12 cellular contexts compared by ENCODE assay signal in the genomic region with DNA sequence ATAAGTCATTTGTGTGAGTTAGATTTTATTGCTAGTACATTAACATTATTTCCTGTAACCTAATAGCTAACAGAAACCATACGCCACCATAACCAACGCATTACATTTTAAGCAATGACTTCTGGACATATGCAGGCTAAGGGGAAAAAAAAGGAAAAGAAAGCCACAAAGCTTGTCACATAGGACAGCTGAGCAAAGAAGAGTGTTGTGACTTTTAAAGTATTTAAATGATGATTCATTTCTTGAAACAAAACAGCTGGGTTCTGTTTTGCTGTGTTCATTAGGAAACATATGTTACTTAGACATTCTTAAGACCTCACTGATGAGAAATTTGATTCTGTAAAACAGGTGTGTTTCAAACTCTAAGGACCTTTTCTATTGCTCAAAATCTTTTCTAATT.
DNase-seq lines count a peak whose midpoint lies in the region; ATAC-seq and TF ChIP-seq lines count a peak whose summit lies in the region.
"Had no signal": no experiment of that assay in that cellular context is flagged by ENCODE, and none has a peak within 500 bp of the region (broad histone marks: within the 10 kb centered on the region; RNA-seq: fewer than 3 reads in every experiment).

No MANE protein-coding gene starts in this region.

- H3K27ac ChIP-seq in SK-N-MC: peak overlapping the region; percentile 78
- H3K27ac ChIP-seq in PC-9: no peak overlapping the region
- H3K27ac ChIP-seq: BLaER1 treated with 17β-estradiol and CSF1 and Interleukin-3, amounts not matched to agents 10 nM and 100 nM; right atrium auricular region had no signal

- intact Hi-C loops in PC-9 (cut with micrococcal nuclease; ENCODE audit: unreplicated experiment): no loop called here

- no peaks in the 10 kb centered on the region for H3F3A ChIP-seq in PC-9 (ENCODE audit: insufficient read depth, low read depth)

- BruUV-seq in PC-9 (replicated peaks; lab: Mats Ljungman, UMichigan): no TSS peak

- no peaks in the 10 kb centered on the region for H3K4me1 ChIP-seq in PC-9 (replicated peaks; ENCODE audit: insufficient read depth)
- H3K4me1 ChIP-seq: BLaER1 treated with 17β-estradiol and CSF1 and Interleukin-3, amounts not matched to agents 10 nM and 100 nM; right atrium auricular region had no signal

- H3K36me3 ChIP-seq in SK-N-MC (ENCODE audit: insufficient read depth, low read length) (0 out of 2 replicates have a peak, but pooled peaks cover 3% of the 10 kb centered on the region), PC-9 (ENCODE audit: low read depth) (no peaks in the 10 kb centered on the region)
- H3K36me3 ChIP-seq: BLaER1 treated with 17β-estradiol and CSF1 and Interleukin-3, amounts not matched to agents 10 nM and 100 nM; right atrium auricular region had no signal

- POLR2A ChIA-PET in PC-9 (lab: Charles Lee; ENCODE audit: unreplicated experiment): no interaction called here

- CTCF ChIA-PET in PC-9 (lab: Charles Lee): no interaction called here

- H3K9me2 ChIP-seq in PC-9 (ENCODE audit: insufficient read depth): no peaks in the 10 kb centered on the region

- no peak for TF ChIP-seq POLR2A in GM18505 (IDR thresholded peaks at IDR 0.05; ENCODE audit: borderline replicate concordance, extremely low read depth, insufficient read depth, insufficient read length)

- H3K9ac ChIP-seq in SK-N-MC (ENCODE audit: insufficient read length): peak overlapping the region; percentile 7
- H3K9ac ChIP-seq: BLaER1 treated with 17β-estradiol and CSF1 and Interleukin-3, amounts not matched to agents 10 nM and 100 nM had no signal

- H3K27me3 ChIP-seq in PC-9 (ENCODE audit: insufficient read depth, low read depth): no peaks in the 10 kb centered on the region
- H3K27me3 ChIP-seq: BLaER1 treated with 17β-estradiol and CSF1 and Interleukin-3, amounts not matched to agents 10 nM and 100 nM; right atrium auricular region had no signal

- H4K20me1 ChIP-seq in PC-9 (ENCODE audit: insufficient read depth): no peaks in the 10 kb centered on the region
- H4K20me1 ChIP-seq: BLaER1 treated with 17β-estradiol and CSF1 and Interleukin-3, amounts not matched to agents 10 nM and 100 nM had no signal

- peak; percentile 93 for ATAC-seq in GM18505 (IDR thresholded peaks at IDR 0.05; ENCODE audit: unreplicated experiment)
- ATAC-seq in GM21381 (IDR thresholded peaks at IDR 0.05; ENCODE audit: unreplicated experiment): peak; percentile 92
- ATAC-seq in HG03060 (IDR thresholded peaks at IDR 0.05; ENCODE audit: low read depth, unreplicated experiment): peak; percentile 96
- ATAC-seq: T-cell had no signal

- no peak for TF ChIP-seq CTCF in PC-9 (conservative IDR thresholded peaks at IDR 0.05)

- no peak overlapping the region for H2AFZ ChIP-seq in PC-9

- H3K4me2 ChIP-seq in PC-9: no peak overlapping the region
- H3K4me2 ChIP-seq: BLaER1 treated with 17β-estradiol and CSF1 and Interleukin-3, amounts not matched to agents 10 nM and 100 nM had no signal

- no peaks in the 10 kb centered on the region for H3K79me2 ChIP-seq in PC-9 (ENCODE audit: low read depth)

- DNase-seq in SK-N-MC (ENCODE audit: low read depth, low spot score) (no peak), NCI-H1417 (lab: John Stamatoyannopoulos, UW) (no peak), PC-9 (no peak), NCI-H2107 (lab: John Stamatoyannopoulos, UW) (no peak), NCI-H345 (lab: John Stamatoyannopoulos, UW) (no peak)
- DNase-seq: NCI-H446, T-cell had no signal

- H3K9me3 ChIP-seq in SK-N-MC (ENCODE audit: low read depth, low read length) (no peaks in the 10 kb centered on the region), PC-9 (ENCODE audit: insufficient read depth, low read depth) (no peaks in the 10 kb centered on the region)
- H3K9me3 ChIP-seq: BLaER1 treated with 17β-estradiol and CSF1 and Interleukin-3, amounts not matched to agents 10 nM and 100 nM; right atrium auricular region had no signal

- H3K4me3 ChIP-seq in SK-N-MC: peak overlapping the region; percentile 32
- no peak overlapping the region for H3K4me3 ChIP-seq in PC-9
- H3K4me3 ChIP-seq: BLaER1 treated with 17β-estradiol and CSF1 and Interleukin-3, amounts not matched to agents 10 nM and 100 nM; right atrium auricular region had no signal
